In genomic region chr5:180081481-180081880, GRCh38 we compare ENCODE assay signal across 20 cellular contexts.
"Had no signal": no experiment of that assay in that cellular context is flagged by ENCODE, and none has a peak within 500 bp of the region (broad histone marks: within the 10 kb centered on the region; RNA-seq: fewer than 3 reads in every experiment).

No MANE protein-coding gene starts in this region.

- H3K4me2 ChIP-seq: smooth muscle cell had no signal

- H3K4me3 Mint-ChIP-seq: nephron progenitor cell had no signal

- H3K9me3 ChIP-seq: neutrophil, pancreas, suprapubic skin, transverse colon, upper lobe of right lung, uterus had no signal

- H3K27ac ChIP-seq: neutrophil, pancreas, suprapubic skin, transverse colon, upper lobe of right lung, uterus had no signal

- H3K4me1 ChIP-seq: suprapubic skin, upper lobe of right lung, uterus had no signal

- DNase-seq: cortex of kidney; effector memory CD8-positive, alpha-beta T cell; mesenchymal stem cell; midbrain; naive thymus-derived CD4-positive, alpha-beta T cell; nephron progenitor cell; pancreas; stimulated activated CD4-positive, alpha-beta T cell treated with anti-CD3 and anti-CD28 coated beads, Interleukin-12 subunit alpha, Interleukin-12 subunit beta, amount 100 ng/mL, for 4 hours; stimulated activated CD4-positive, alpha-beta T cell treated with anti-CD3 and anti-CD28 coated beads, Interleukin-1b, Interleukin-23, amount 100 ng/mL, for 48 hours; stimulated activated CD4-positive, alpha-beta T cell treated with anti-CD3 and anti-CD28 coated beads, Interleukin-4, amount 100 ng/mL, for 1 hour; stimulated activated CD8-positive, alpha-beta memory T cell treated with anti-CD3 and anti-CD28 coated beads, Interleukin-4, amount 100 ng/mL, for 48 hours; stimulated activated naive CD8-positive, alpha-beta T cell treated with anti-CD3 and anti-CD28 coated beads, Interleukin-15, amount 100 ng/mL, for 72 hours; transverse colon; upper lobe of right lung; uterus had no signal

- H3K36me3 ChIP-seq: neutrophil, pancreas, suprapubic skin, transverse colon, upper lobe of right lung, uterus had no signal

- H3K9me3 Mint-ChIP-seq: effector memory CD8-positive, alpha-beta T cell; naive thymus-derived CD4-positive, alpha-beta T cell; stimulated activated naive CD8-positive, alpha-beta T cell treated with anti-CD3 and anti-CD28 coated beads, Interleukin-15, amount 100 ng/mL, for 72 hours had no signal

- H3K27me3 ChIP-seq: pancreas, suprapubic skin, upper lobe of right lung, uterus had no signal

- H3K4me3 ChIP-seq: pancreas, smooth muscle cell, suprapubic skin, transverse colon, upper lobe of right lung, uterus had no signal

- ATAC-seq: effector memory CD8-positive, alpha-beta T cell; naive thymus-derived CD4-positive, alpha-beta T cell; pancreas; sciatic nerve; upper lobe of right lung had no signal

- H3K27ac Mint-ChIP-seq: effector memory CD8-positive, alpha-beta T cell; nephron progenitor cell; progenitor cell of endocrine pancreas; stimulated activated naive CD8-positive, alpha-beta T cell treated with anti-CD3 and anti-CD28 coated beads, Interleukin-15, amount 100 ng/mL, for 72 hours had no signal
